In the genomic region with DNA sequence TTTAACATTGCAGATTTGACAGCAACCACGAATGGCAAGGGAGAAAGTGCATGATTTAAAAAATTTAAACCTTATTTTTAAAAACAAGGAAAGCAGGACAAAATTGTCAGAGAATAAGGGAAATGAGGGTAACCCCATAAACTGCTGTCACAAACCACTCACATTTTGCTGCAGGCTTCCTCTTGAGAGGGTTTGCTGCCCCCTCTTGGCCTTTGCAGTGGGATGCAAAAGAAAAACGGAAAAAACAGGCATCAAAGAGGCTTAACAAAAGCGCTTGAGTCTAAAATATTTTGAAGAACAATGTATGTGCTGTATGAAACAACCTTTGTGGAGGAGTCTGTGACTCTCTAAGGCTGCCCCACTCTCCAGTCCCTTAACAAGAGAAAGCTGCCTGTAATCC, we compare ENCODE assay signal across 8 cellular contexts.
DNase-seq lines count a peak whose midpoint lies in the region; ATAC-seq and TF ChIP-seq lines count a peak whose summit lies in the region.

No MANE protein-coding gene starts in this region.

- peaks cover 3% of the 10 kb centered on the region for H3K9me3 ChIP-seq in A673 (ENCODE audit: low read depth, low read length, poor library complexity, severe bottlenecking)

- no peaks in the 10 kb centered on the region for H3K27me3 ChIP-seq in A673 (replicated peaks; ENCODE audit: insufficient read depth, low read depth, low read length, poor library complexity)

- no TSS peak for BruUV-seq in A673 (replicated peaks; lab: Mats Ljungman, UMichigan)

- H3K4me1 ChIP-seq in A673 (ENCODE audit: insufficient read depth, low read length, poor library complexity, severe bottlenecking): peaks cover 16% of the 10 kb centered on the region

- peak; percentile 85 for TF ChIP-seq CTCF in A673 (conservative IDR thresholded peaks at IDR 0.05; ENCODE audit: low read depth, low read length)
- peak; percentile 60 for TF ChIP-seq CTCF in GM12864 (IDR thresholded peaks at IDR 0.05; ENCODE audit: low read depth, low read length, missing control alignments)

- peak overlapping the region; percentile 57 for H3K27ac ChIP-seq in A673 (ENCODE audit: low read depth, low read length, poor library complexity, severe bottlenecking)

- ATAC-seq in HG03354 (IDR thresholded peaks at IDR 0.05; ENCODE audit: poor library complexity, severe bottlenecking, unreplicated experiment): peak; percentile 81

- H3K4me3 ChIP-seq in A673 (ENCODE audit: low read depth, low read length, poor library complexity, severe bottlenecking) (no peak overlapping the region), GM12864 (ENCODE audit: low read depth, low read length) (no peak overlapping the region)

- POLR2A ChIA-PET in A673 (lab: Charles Lee; ENCODE audit: low non-redundant PET): no interaction called here

- intact Hi-C loops in A673 (cut with micrococcal nuclease; ENCODE audit: unreplicated experiment): loop anchor here (1.0 to 10.0 kb wide), 5 partner anchors 111 to 1407 kb away; a partner anchor contains a TSS

- CTCF ChIA-PET in A673 (lab: Charles Lee): no interaction called here

- H3K36me3 ChIP-seq in A673 (ENCODE audit: insufficient read depth, low read length, poor library complexity, severe bottlenecking): no peaks in the 10 kb centered on the region

- peak; percentile 92 for DNase-seq in A673 (ENCODE audit: low spot score)
- DNase-seq in GM12864 (ENCODE audit: low read depth): peak; percentile 5
- peak; percentile 48 to 79 for DNase-seq in NCI-H526 (lab: John Stamatoyannopoulos, UW)
- peak; percentile 14 for DNase-seq in activated naive CD4-positive, alpha-beta T cell treated with anti-CD3 and anti-CD28 coated beads, Interleukin-2, amount 50 U/mL, for 16 hours
- peak; percentile 63 for DNase-seq in hepatic stellate cell (ENCODE audit: low spot score)
- DNase-seq in smooth muscle cell of the brain vasculature (ENCODE audit: low read depth, low spot score): peak; percentile 69
- no peak for DNase-seq in cortex of kidney (lab: John Stamatoyannopoulos, UW)
